In the genomic region with DNA sequence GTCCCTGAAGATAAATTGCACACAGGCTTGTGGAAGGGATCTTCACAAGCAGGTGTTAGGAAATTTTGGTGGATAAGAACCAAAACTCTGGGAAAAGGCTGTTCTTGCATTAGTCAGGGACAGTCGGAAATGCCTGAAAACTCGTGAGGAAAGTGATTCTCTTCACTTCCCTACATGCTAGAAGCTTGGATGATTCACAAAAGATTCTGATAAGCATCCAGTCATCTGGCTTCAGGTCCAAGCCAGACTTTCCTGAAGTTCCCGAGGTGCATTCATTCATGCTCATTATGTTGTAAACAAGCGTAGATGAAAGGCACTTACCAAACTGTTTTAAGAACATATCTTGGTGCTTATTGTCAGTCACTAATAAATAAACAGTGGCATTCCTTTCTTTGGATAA, we compare ENCODE assay signal across 20 cellular contexts.
DNase-seq lines count a peak whose midpoint lies in the region; ATAC-seq, FAIRE-seq and TF ChIP-seq lines count a peak whose summit lies in the region.
"Had no signal": no experiment of that assay in that cellular context is flagged by ENCODE, and none has a peak within 500 bp of the region (broad histone marks: within the 10 kb centered on the region; RNA-seq: fewer than 3 reads in every experiment).

No MANE protein-coding gene starts in this region.

- no peaks in the 10 kb centered on the region for H3K36me3 Mint-ChIP-seq in astrocyte (ENCODE audit: low read depth, unreplicated experiment)
- H3K36me3 Mint-ChIP-seq: CD4-positive, alpha-beta memory T cell had no signal

- peaks cover 7% of the 10 kb centered on the region for H3K4me1 ChIP-seq in astrocyte (ENCODE audit: insufficient read depth, low read length)
- no peaks in the 10 kb centered on the region for H3K4me1 ChIP-seq in foreskin keratinocyte
- H3K4me1 ChIP-seq: HAP-1 had no signal

- no peak overlapping the region for H3K27ac Mint-ChIP-seq in astrocyte (ENCODE audit: unreplicated experiment)
- H3K27ac Mint-ChIP-seq: B cell; CD4-positive, alpha-beta memory T cell had no signal

- DNase-seq in AG20443 (ENCODE audit: low spot score) (peak; percentile 16), HT1080 (ENCODE audit: low read depth) (peak; percentile 60), astrocyte (ENCODE audit: low read depth) (peak; percentile 85), foreskin keratinocyte (peak in 1 of 2 donors; percentile 66), activated gamma-delta T cell (lab: John Stamatoyannopoulos, UW) (no peak), head of caudate nucleus (no peak), DMS53 treated with DMSO at 0.1 percent for 48 hours (lab: John Stamatoyannopoulos, UW; ENCODE audit: unreplicated experiment) (no peak), DMS 273 treated with DMSO at 0.1 percent for 48 hours (lab: John Stamatoyannopoulos, UW) (no peak)
- DNase-seq: CD4-positive, alpha-beta memory T cell; NCI-H1092; NCI-H1694 treated with DMSO at 0.1 percent for 48 hours; NCI-H446 treated with DMSO at 0.1 percent for 48 hours; NCI-H82; SHP77 had no signal

- no peak overlapping the region for H3K4me3 Mint-ChIP-seq in astrocyte (ENCODE audit: unreplicated experiment)
- H3K4me3 Mint-ChIP-seq: B cell; CD4-positive, alpha-beta memory T cell had no signal

- no peaks in the 10 kb centered on the region for H3K79me2 ChIP-seq in astrocyte (ENCODE audit: insufficient read depth, low read length)

- peaks cover 9% of the 10 kb centered on the region for H3K9me3 Mint-ChIP-seq in astrocyte (ENCODE audit: unreplicated experiment)

- H3K36me3 ChIP-seq in astrocyte (ENCODE audit: insufficient read depth, low read length) = no peaks in the 10 kb centered on the region
- H3K36me3 ChIP-seq: HAP-1 had no signal

- H2AFZ ChIP-seq in astrocyte (ENCODE audit: low read depth, low read length) = no peak overlapping the region

- H3K9ac ChIP-seq in astrocyte (ENCODE audit: low read length) = no peak overlapping the region

- no peaks in the 10 kb centered on the region for H3K27me3 Mint-ChIP-seq in astrocyte (ENCODE audit: low read depth, unreplicated experiment)
- H3K27me3 Mint-ChIP-seq: B cell; CD4-positive, alpha-beta memory T cell had no signal

- H3K9me3 ChIP-seq in astrocyte (ENCODE audit: insufficient read depth, low read depth, low read length) = no peaks in the 10 kb centered on the region
- H3K9me3 ChIP-seq: HAP-1 had no signal

- intact Hi-C loops in head of caudate nucleus (cut with DNase I) = no loop called here

- no peak overlapping the region for H3K4me3 ChIP-seq in astrocyte (ENCODE audit: insufficient read depth, low read depth, low read length)
- H3K4me3 ChIP-seq: GM12878, HAP-1 had no signal

- FAIRE-seq in astrocyte (lab: Jason Lieb, UNC) = peak; percentile 17
- FAIRE-seq: D721Med, GM12878, HTR-8/SVneo had no signal

- peaks cover 7% of the 10 kb centered on the region for H3K4me1 Mint-ChIP-seq in astrocyte (ENCODE audit: low read depth, unreplicated experiment)
- H3K4me1 Mint-ChIP-seq: B cell; CD4-positive, alpha-beta memory T cell had no signal

- peak; percentile 79 for ATAC-seq in foreskin keratinocyte
- ATAC-seq: GM12878, Panc1 had no signal

- TF ChIP-seq CTCF in astrocyte (IDR thresholded peaks at IDR 0.05; ENCODE audit: insufficient read depth, low read depth, low read length) (no peak), foreskin keratinocyte (conservative IDR thresholded peaks at IDR 0.05) (no peak)

- H3K27me3 ChIP-seq in astrocyte (ENCODE audit: insufficient read depth, low read length) (no peaks in the 10 kb centered on the region), foreskin keratinocyte (no peaks in the 10 kb centered on the region)

- H3K4me2 ChIP-seq in astrocyte (ENCODE audit: low read length) = no peak overlapping the region

- no peaks in the 10 kb centered on the region for H4K20me1 ChIP-seq in astrocyte (ENCODE audit: insufficient read depth, low read length)

- H3K27ac ChIP-seq in astrocyte (ENCODE audit: low read depth, low read length) = no peak overlapping the region
- no peak overlapping the region for H3K27ac ChIP-seq in foreskin keratinocyte

Comparison
In these comparisons a context has a peak if more than half of its experiments do, and no peak if none do; other contexts are left out.
1. DNase-seq: peak in AG20443 (single experiment), HT1080 (single experiment) and astrocyte (single experiment); none in activated gamma-delta T cell (single experiment), head of caudate nucleus (0 of 42), DMS53 treated with DMSO at 0.1 percent for 48 hours (single experiment) and DMS 273 treated with DMSO at 0.1 percent for 48 hours (single experiment).